ENCODE assay signal across 1 cellular context in genomic region chr10:122310311-122311050, GRCh38.
TF ChIP-seq lines count a peak whose summit lies in the region.

No MANE protein-coding gene starts in this region.

TF ChIP-seq in HepG2, 621 proteins besides CTCF, POLR2A, EP300 and RAD21 (continued from another document and continues in another):
- TF ChIP-seq MAX (IDR thresholded peaks at IDR 0.05) (peak; percentile 67), RXRB (CRISPR knock-in tag; IDR thresholded peaks at IDR 0.05; ENCODE audit: borderline replicate concordance) (peak; percentile 94), SP140L (CRISPR knock-in tag; IDR thresholded peaks at IDR 0.05; ENCODE audit: borderline replicate concordance) (no peak), DZIP1 (CRISPR knock-in tag; IDR thresholded peaks at IDR 0.05) (no peak), SP5 (CRISPR knock-in tag; IDR thresholded peaks at IDR 0.05; ENCODE audit: borderline replicate concordance, low read depth) (peak; percentile 17; the same call in 1 of the 2 replicates), MTERF4 (CRISPR knock-in tag; IDR thresholded peaks at IDR 0.05) (peak; percentile 21; the same call in 1 of the 2 replicates), ZNF724P (CRISPR knock-in tag; IDR thresholded peaks at IDR 0.05; ENCODE audit: borderline replicate concordance) (0 out of 2 replicates have a peak, but pooled peaks have one; percentile 18), ZNF772 (CRISPR knock-in tag; IDR thresholded peaks at IDR 0.05) (peak; percentile 28; the same call in 1 of the 2 replicates), ELF3 (CRISPR knock-in tag; IDR thresholded peaks at IDR 0.05) (peak; percentile 97), ZNF441 (CRISPR knock-in tag; IDR thresholded peaks at IDR 0.05; ENCODE audit: borderline replicate concordance) (peak; percentile 18; the same call in 1 of the 2 replicates), ZBTB46 (CRISPR knock-in tag; IDR thresholded peaks at IDR 0.05; ENCODE audit: borderline replicate concordance) (no peak), NFYC (CRISPR knock-in tag; IDR thresholded peaks at IDR 0.05) (peak; percentile 14; the same call in 1 of the 2 replicates), ZNF713 (CRISPR knock-in tag; IDR thresholded peaks at IDR 0.05) (no peak), BORCS8-MEF2B (CRISPR knock-in tag; IDR thresholded peaks at IDR 0.05) (peak; percentile 88), HMG20A (CRISPR knock-in tag; IDR thresholded peaks at IDR 0.05; ENCODE audit: borderline replicate concordance) (peak; percentile 71; the same call in 1 of the 2 replicates), TGIF2 (CRISPR knock-in tag; IDR thresholded peaks at IDR 0.05) (peak; percentile 66; the same call in 1 of the 2 replicates), HDAC1 (CRISPR knock-in tag; IDR thresholded peaks at IDR 0.05) (peak; percentile 94), ELF1 (CRISPR knock-in tag; IDR thresholded peaks at IDR 0.05) (peak; percentile 68), ZNF543 (CRISPR knock-in tag; IDR thresholded peaks at IDR 0.05) (0 out of 2 replicates have a peak, but pooled peaks have one; percentile 45), ZBTB34 (CRISPR knock-in tag; IDR thresholded peaks at IDR 0.05) (peak; percentile 85), ZNF569 (CRISPR knock-in tag; IDR thresholded peaks at IDR 0.05; ENCODE audit: borderline replicate concordance) (0 out of 2 replicates have a peak, but pooled peaks have one; percentile 27), PBX2 (CRISPR knock-in tag; IDR thresholded peaks at IDR 0.05) (peak; percentile 45; the same call in 1 of the 2 replicates), AKNA (CRISPR knock-in tag; IDR thresholded peaks at IDR 0.05; ENCODE audit: borderline replicate concordance) (no peak), NCOA2 (CRISPR knock-in tag; IDR thresholded peaks at IDR 0.05) (peak; percentile 97), ZNF782 (CRISPR knock-in tag; IDR thresholded peaks at IDR 0.05; ENCODE audit: borderline replicate concordance) (peak; percentile 16; the same call in 1 of the 2 replicates), ELF4 (CRISPR knock-in tag; IDR thresholded peaks at IDR 0.05; ENCODE audit: borderline replicate concordance) (peak; percentile 58; the same call in 1 of the 2 replicates), ZNF747 (CRISPR knock-in tag; IDR thresholded peaks at IDR 0.05; ENCODE audit: borderline replicate concordance) (peak; percentile 72; the same call in 1 of the 2 replicates), SNAPC5 (CRISPR knock-in tag; IDR thresholded peaks at IDR 0.05; ENCODE audit: borderline replicate concordance) (no peak), TFAP4 (IDR thresholded peaks at IDR 0.05; ENCODE audit: borderline replicate concordance, low read depth) (peak; percentile 85), PRDM10 (CRISPR knock-in tag; IDR thresholded peaks at IDR 0.05; ENCODE audit: low read depth) (peak; percentile 98), MNT (IDR thresholded peaks at IDR 0.05) (0 out of 2 replicates have a peak, but pooled peaks have one; percentile 2)
